ENCODE assay signal across 8 cellular contexts in the genomic region with DNA sequence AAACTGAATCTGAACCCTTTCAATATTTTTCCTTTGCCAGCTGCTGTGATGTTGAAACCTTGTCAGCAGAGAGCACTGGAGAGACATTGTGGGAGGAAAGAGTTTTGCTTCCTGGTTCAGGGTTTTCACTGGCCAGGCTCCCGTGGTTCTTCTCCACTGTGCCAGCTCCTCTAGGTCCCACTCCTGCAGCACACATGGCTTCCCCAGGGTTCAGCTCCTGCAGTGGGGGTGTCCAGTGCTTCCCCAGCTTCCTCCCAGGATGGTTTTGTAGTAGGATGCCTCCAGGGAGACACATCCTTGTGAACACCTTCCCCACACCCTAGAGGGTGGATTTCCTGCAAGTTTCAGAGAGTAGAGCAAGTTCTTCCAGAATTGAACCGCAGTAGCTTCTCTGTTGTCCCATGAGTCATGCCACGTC. TPM values are rescaled to one million over a fixed set of nuclear protein-coding genes. Genes with fewer than 3 reads are reported as not detected.
DNase-seq lines count a peak whose midpoint lies in the region; ATAC-seq and TF ChIP-seq lines count a peak whose summit lies in the region.

No MANE protein-coding gene starts in this region.

- TF ChIP-seq CTCF in HFFc6 (IDR thresholded peaks at IDR 0.05) = peak; percentile 73
- peak in 1 of 2 experiments; percentile 20 for TF ChIP-seq CTCF in tibial artery (IDR thresholded peaks at IDR 0.05)
- no peak for TF ChIP-seq CTCF in CD8-positive, alpha-beta T cell (IDR thresholded peaks at IDR 0.05)

- no peak overlapping the region; the same call in 1 of the 2 replicates for H3K4me3 Mint-ChIP-seq in HFFc6
- no peak overlapping the region for H3K4me3 Mint-ChIP-seq in CD8-positive, alpha-beta T cell

- no peak overlapping the region for H3K4me3 ChIP-seq in tibial artery
- H3K4me3 ChIP-seq in CD8-positive, alpha-beta T cell (ENCODE audit: low read depth, low read length) = no peak overlapping the region

- no peaks in the 10 kb centered on the region for H3K9me3 ChIP-seq in tibial artery
- no peaks in the 10 kb centered on the region for H3K9me3 ChIP-seq in CD8-positive, alpha-beta T cell (ENCODE audit: low read length)

- peaks cover 9% of the 10 kb centered on the region for H3K4me1 Mint-ChIP-seq in HFFc6 (ENCODE audit: low read depth)
- H3K4me1 Mint-ChIP-seq in CD8-positive, alpha-beta T cell (ENCODE audit: low read depth) = no peaks in the 10 kb centered on the region

- H3K27me3 ChIP-seq in tibial artery = no peaks in the 10 kb centered on the region
- H3K27me3 ChIP-seq in CD8-positive, alpha-beta T cell (ENCODE audit: insufficient read depth, low read length) = no peaks in the 10 kb centered on the region

- no peak overlapping the region for H3K27ac ChIP-seq in tibial artery
- H3K27ac ChIP-seq in CD8-positive, alpha-beta T cell (ENCODE audit: low read depth, low read length) = no peak overlapping the region

- DNase-seq in CD1c-positive myeloid dendritic cell (ENCODE audit: extremely low spot score) (peak; percentile 28), HFFc6 (peak; percentile 60), RKO (ENCODE audit: low spot score) (peak; percentile 31), foreskin melanocyte (peak; percentile 21), tibial artery (peak; percentile 20 to 66)
- DNase-seq in stimulated activated CD4-positive, alpha-beta T cell treated with anti-CD3 and anti-CD28 coated beads, Interleukin-4, amount 100 ng/mL, for 4 hours = no peak
- no peak for DNase-seq in CD8-positive, alpha-beta T cell

- ATAC-seq in CD8-positive, alpha-beta T cell = no peak
- no peak for ATAC-seq in GM18868 (IDR thresholded peaks at IDR 0.05; ENCODE audit: unreplicated experiment)

- POLR2A ChIA-PET in CD8-positive, alpha-beta T cell (lab: Charles Lee) = no interaction called here

- H3K27me3 Mint-ChIP-seq in HFFc6 (ENCODE audit: insufficient read depth) = peaks cover 1% of the 10 kb centered on the region; the same call in 1 of the 2 replicates
- peaks cover 6% of the 10 kb centered on the region for H3K27me3 Mint-ChIP-seq in CD8-positive, alpha-beta T cell (ENCODE audit: low read depth)

- H3K36me3 Mint-ChIP-seq in HFFc6 (ENCODE audit: low read depth) = no peaks in the 10 kb centered on the region
- no peaks in the 10 kb centered on the region for H3K36me3 Mint-ChIP-seq in CD8-positive, alpha-beta T cell

- CTCF ChIA-PET in CD8-positive, alpha-beta T cell (lab: Charles Lee) = no interaction called here

- H3K36me3 ChIP-seq in tibial artery = no peaks in the 10 kb centered on the region
- no peaks in the 10 kb centered on the region for H3K36me3 ChIP-seq in CD8-positive, alpha-beta T cell (ENCODE audit: insufficient read depth, low read length)

- H3K27ac Mint-ChIP-seq in HFFc6 = no peak overlapping the region
- H3K27ac Mint-ChIP-seq in CD8-positive, alpha-beta T cell = no peak overlapping the region

- H3K4me1 ChIP-seq in tibial artery = peaks cover 0 to 17% (median 0%) of the 10 kb centered on the region in 4 donors
- no peaks in the 10 kb centered on the region for H3K4me1 ChIP-seq in CD8-positive, alpha-beta T cell (ENCODE audit: insufficient read depth, low read length)

- intact Hi-C loops in tibial artery (cut with DNase I; ENCODE audit: low total_unique reads) = no loop called here
- intact Hi-C loops in CD8-positive, alpha-beta T cell (cut with DNase I, micrococcal nuclease) = loop anchor here in 1 of 2 experiments (10.0 kb wide), 1 partner anchor 369 kb away; no protein-coding TSS in a partner anchor

- peaks cover under 1% of the 10 kb centered on the region; the same call in 1 of the 2 replicates for H3K9me3 Mint-ChIP-seq in HFFc6
- no peaks in the 10 kb centered on the region for H3K9me3 Mint-ChIP-seq in CD8-positive, alpha-beta T cell

RNA-seq across cellular contexts. Expression of gene SULT1C3, which starts 24.0 kb away (rescaled TPM):
- total RNA-seq in HFFc6 (2021; fragmentation: NEBNext Ultra II Directional; extraction: Animal tissue kit (Norgen Biotek cat#: 25700)) = not detected
- not detected for total RNA-seq in CD8-positive, alpha-beta T cell

Comparison
In these comparisons a context has a peak if more than half of its experiments do, and no peak if none do; other contexts are left out.
1. DNase-seq: peak in CD1c-positive myeloid dendritic cell (single experiment), HFFc6 (single experiment), RKO (single experiment), foreskin melanocyte (single experiment) and tibial artery (2 of 2); none in stimulated activated CD4-positive, alpha-beta T cell treated with anti-CD3 and anti-CD28 coated beads, Interleukin-4, amount 100 ng/mL, for 4 hours (0 of 2) and CD8-positive, alpha-beta T cell (0 of 7).